1 cellular context compared by ENCODE assay signal in genomic region chr5:134874831-134875655, GRCh38.
TF ChIP-seq lines count a peak whose summit lies in the region.

No MANE protein-coding gene starts in this region.

TF ChIP-seq in K562, 482 proteins besides CTCF, POLR2A, EP300 and RAD21:
- TF ChIP-seq BRD4 (IDR thresholded peaks at IDR 0.05): 0 out of 2 replicates have a peak, but pooled peaks have one; percentile 70
- no peak for TF ChIP-seq ZNF431 (CRISPR knock-in tag; IDR thresholded peaks at IDR 0.05)
- TF ChIP-seq FOSL1 (tag; conservative IDR thresholded peaks at IDR 0.05): peak; percentile 66
- no peak for TF ChIP-seq CBX1 (IDR thresholded peaks at IDR 0.05; ENCODE audit: low read depth)
- no peak for TF ChIP-seq ZBTB34 (CRISPR knock-in tag; IDR thresholded peaks at IDR 0.05)
- TF ChIP-seq NCOA6 (IDR thresholded peaks at IDR 0.05): no peak
- TF ChIP-seq ATF3 (IDR thresholded peaks at IDR 0.05): peak; percentile 78
- no peak for TF ChIP-seq ATF3 (CRISPR knock-in tag; conservative IDR thresholded peaks at IDR 0.05)
- no peak for TF ChIP-seq CEBPB (tag; IDR thresholded peaks at IDR 0.05)
- no peak for TF ChIP-seq CHAMP1 (IDR thresholded peaks at IDR 0.05)
- peak; percentile 66 for TF ChIP-seq CREB3L1 (IDR thresholded peaks at IDR 0.05; ENCODE audit: borderline replicate concordance, low read depth)
- peak; percentile 4 for TF ChIP-seq TAF1 (IDR thresholded peaks at IDR 0.05; ENCODE audit: control insufficient read depth, extremely low read depth, insufficient read depth, low read length, severe bottlenecking)
- TF ChIP-seq JUND (IDR thresholded peaks at IDR 0.05; ENCODE audit: borderline replicate concordance, low read depth, low read length): peak; percentile 48; the same call in 1 of the 2 replicates
- 0 out of 3 replicates have a peak, but pooled peaks have one; percentile 54 for TF ChIP-seq JUND (tag; IDR thresholded peaks at IDR 0.05; ENCODE audit: borderline replicate concordance, low read depth, low read length)
- TF ChIP-seq E2F1 (CRISPR knock-in tag; IDR thresholded peaks at IDR 0.05): 0 out of 2 replicates have a peak, but pooled peaks have one; percentile 19
